Comparison of ENCODE assay signal across 1 cellular context in genomic region chr19:57686727-57687126, GRCh38.
TF ChIP-seq lines count a peak whose summit lies in the region.

No MANE protein-coding gene starts in this region.

TF ChIP-seq in liver, 16 proteins besides CTCF, POLR2A, EP300 and RAD21 (continued from another document):
- TF ChIP-seq ZBTB33 (IDR thresholded peaks at IDR 0.05), result no peak
